ENCODE assay signal across 21 cellular contexts in genomic region chr6:165679326-165679725, GRCh38. TPM values are rescaled to one million over a fixed set of nuclear protein-coding genes. Genes with fewer than 3 reads are reported as not detected.
A peak's percentile ranks its signal among the peaks of the same experiment; 100 is the strongest.
DNase-seq lines count a peak whose midpoint lies in the region; FAIRE-seq and TF ChIP-seq lines count a peak whose summit lies in the region.
"Had no signal": no experiment of that assay in that cellular context is flagged by ENCODE, and none has a peak within 500 bp of the region (broad histone marks: within the 10 kb centered on the region; RNA-seq: fewer than 3 reads in every experiment).

No MANE protein-coding gene starts in this region.

- no peak for TF ChIP-seq CTCF in nephron progenitor cell (IDR thresholded peaks at IDR 0.05)

- DNase-seq in ELF-1 (ENCODE audit: low read depth, low spot score) = peak; percentile 56
- peak; percentile 62 for DNase-seq in HK-2 (ENCODE audit: unreplicated experiment)
- DNase-seq in islet precursor cell = peak; percentile 86
- DNase-seq in nephron progenitor cell = peak; percentile 30
- DNase-seq in stimulated activated CD4-positive, alpha-beta T cell treated with anti-CD3 and anti-CD28 coated beads, Interleukin-4, amount 100 ng/mL, for 4 hours = no peak
- DNase-seq in urothelium cell line (ENCODE audit: low spot score) = no peak
- no peak for DNase-seq in cerebellum (ENCODE audit: low spot score)
- DNase-seq in COLO829 (ENCODE audit: low spot score) = no peak
- DNase-seq: H9; MM.1S; NCI-H2029 treated with DMSO at 0.1 percent for 48 hours; NCI-H446 treated with DMSO at 0.1 percent for 48 hours; NCI-H526; NCI-H82; NK-92 treated with Interleukin-12 subunit alpha and Interleukin-12 subunit beta, amount 100 ng/mL, for 24 hours; PC-3; Right ventricle myocardium superior; RPMI8226 had no signal

- peaks cover 52% of the 10 kb centered on the region for H3K4me1 Mint-ChIP-seq in nephron progenitor cell
- H3K4me1 Mint-ChIP-seq: IgD-negative memory B cell had no signal

- no peaks in the 10 kb centered on the region for H3K9me3 Mint-ChIP-seq in nephron progenitor cell

- no peak for FAIRE-seq in urothelium cell line (lab: Jason Lieb, UNC)
- FAIRE-seq: D721Med had no signal

- H3K36me3 Mint-ChIP-seq in nephron progenitor cell (ENCODE audit: low read depth) = no peaks in the 10 kb centered on the region
- H3K36me3 Mint-ChIP-seq: IgD-negative memory B cell had no signal

- peaks cover 18% of the 10 kb centered on the region for H3K27me3 Mint-ChIP-seq in nephron progenitor cell (ENCODE audit: low read depth, poor library complexity)
- H3K27me3 Mint-ChIP-seq: IgD-negative memory B cell had no signal

- no peak overlapping the region for H3K27ac Mint-ChIP-seq in nephron progenitor cell
- H3K27ac Mint-ChIP-seq: H9, IgD-negative memory B cell had no signal

- H3K4me3 Mint-ChIP-seq in nephron progenitor cell = no peak overlapping the region
- H3K4me3 Mint-ChIP-seq: H9, IgD-negative memory B cell had no signal

RNA-seq across cellular contexts. Expression of gene PDE10A, which starts 16.3 kb away (rescaled TPM):
- 41.5 TPM for total RNA-seq in cerebellum
- total RNA-seq: G401 had no signal

Comparison
In these comparisons a context has a peak if more than half of its experiments do, and no peak if none do; other contexts are left out.
1. DNase-seq: peak in ELF-1 (single experiment), HK-2 (single experiment), islet precursor cell (single experiment) and nephron progenitor cell (single experiment); none in stimulated activated CD4-positive, alpha-beta T cell treated with anti-CD3 and anti-CD28 coated beads, Interleukin-4, amount 100 ng/mL, for 4 hours (0 of 2), urothelium cell line (single experiment), cerebellum (single experiment) and COLO829 (single experiment).